Comparison of ENCODE assay signal across 9 cellular contexts in the genomic region with DNA sequence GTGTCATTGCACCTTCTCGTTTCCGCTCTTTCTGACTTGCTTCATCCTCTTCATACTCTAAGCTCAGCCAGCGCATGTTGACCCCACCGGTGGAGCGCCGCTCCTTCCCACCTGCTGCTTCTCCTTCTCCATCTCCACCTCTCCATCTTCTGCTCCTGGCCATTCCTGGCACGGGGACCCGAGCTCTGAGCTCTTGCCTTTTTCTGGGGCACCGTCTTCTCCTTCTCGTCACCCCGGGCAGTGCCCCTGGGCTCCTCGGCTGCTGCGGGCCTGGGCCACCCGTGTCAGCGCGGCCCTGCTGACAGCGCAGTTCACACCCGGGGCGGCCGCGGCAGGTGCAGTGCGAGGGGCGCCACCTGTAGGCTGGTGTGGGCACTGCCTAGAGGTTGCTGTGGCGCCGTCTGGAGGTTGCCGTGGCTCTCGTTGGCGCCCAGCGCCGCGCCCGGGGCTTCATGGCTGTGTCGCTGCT. TPM values are rescaled to one million over a fixed set of nuclear protein-coding genes. Genes with fewer than 3 reads are reported as not detected.
DNase-seq lines count a peak whose midpoint lies in the region; ATAC-seq and TF ChIP-seq lines count a peak whose summit lies in the region.
"Not testable (repeated sequence)": the region's sequence is repeated elsewhere in the genome, so short reads cannot be mapped to it uniquely, and the experiment has no call there.
"Had no signal": no experiment of that assay in that cellular context is flagged by ENCODE, and none has a peak within 500 bp of the region (broad histone marks: within the 10 kb centered on the region; RNA-seq: fewer than 3 reads in every experiment).

No MANE protein-coding gene starts in this region.

- ATAC-seq in GM21360 (IDR thresholded peaks at IDR 0.05; ENCODE audit: unreplicated experiment) (peak; percentile 93), HG02981 (IDR thresholded peaks at IDR 0.05; ENCODE audit: unreplicated experiment) (peak; percentile 91), Panc1 (peak; percentile 99)
- ATAC-seq in naive thymus-derived CD4-positive, alpha-beta T cell, result peak; percentile 100

- H3K36me3 Mint-ChIP-seq in CD8-positive, alpha-beta memory T cell; naive thymus-derived CD4-positive, alpha-beta T cell: not testable (repeated sequence)

- CTCF ChIA-PET in CD8-positive, alpha-beta memory T cell (lab: Charles Lee); Panc1 (lab: Charles Lee); naive thymus-derived CD4-positive, alpha-beta T cell (lab: Charles Lee): not testable (repeated sequence)

- not testable (repeated sequence) for H3K27me3 Mint-ChIP-seq in CD8-positive, alpha-beta memory T cell; naive thymus-derived CD4-positive, alpha-beta T cell

- not testable (repeated sequence) for H3K9me3 Mint-ChIP-seq in CD8-positive, alpha-beta memory T cell; naive thymus-derived CD4-positive, alpha-beta T cell

- in situ Hi-C loops in Panc1 (cut with HindIII; ENCODE audit: low pct_unique_long_range_greater_than_20kb, low sequenced_read_pairs), result not testable (repeated sequence)

- not testable (repeated sequence) for H3K27ac ChIP-seq in CD8-positive, alpha-beta memory T cell (ENCODE audit: low read depth, low read length); Panc1 (ENCODE audit: low read length); effector memory CD4-positive, alpha-beta T cell (ENCODE audit: insufficient read depth, low read length, poor library complexity, severe bottlenecking)
- peak overlapping the region; percentile 41 for H3K27ac ChIP-seq in naive thymus-derived CD4-positive, alpha-beta T cell (ENCODE audit: low read depth, low read length)

- H3K4me3 ChIP-seq in CD8-positive, alpha-beta memory T cell (ENCODE audit: low read length); Panc1 (ENCODE audit: low read depth in 2 of 2, low read length in 2 of 2); effector memory CD4-positive, alpha-beta T cell (ENCODE audit: insufficient read depth, low read depth, low read length, poor library complexity, severe bottlenecking); naive thymus-derived CD4-positive, alpha-beta T cell (ENCODE audit: low read length): not testable (repeated sequence)

- peak overlapping the region in 4 of 8 donors; percentile 12 to 84 (median 46) for H3K27ac Mint-ChIP-seq in CD8-positive, alpha-beta memory T cell
- peak overlapping the region in 1 of 9 donors; percentile 71 for H3K27ac Mint-ChIP-seq in naive thymus-derived CD4-positive, alpha-beta T cell

- peak; percentile 11 to 71 (median 54) for DNase-seq in CD8-positive, alpha-beta memory T cell
- not testable (repeated sequence) for DNase-seq in Panc1 (ENCODE audit: low read depth, low spot score)
- peak; percentile 45 for DNase-seq in activated T-cell treated with anti-CD3 and anti-CD28 coated beads for 48 hours (ENCODE audit: low read depth)
- DNase-seq in effector memory CD4-positive, alpha-beta T cell, result peak; percentile 11 to 26 (median 12)
- peak; percentile 23 to 70 (median 60) for DNase-seq in naive thymus-derived CD4-positive, alpha-beta T cell
- DNase-seq in stimulated activated CD8-positive, alpha-beta memory T cell treated with anti-CD3 and anti-CD28 coated beads, Interleukin-12 subunit alpha, Interleukin-12 subunit beta, amount 100 ng/mL, for 4 hours (ENCODE audit: low read depth), result peak; percentile 14

- not testable (repeated sequence) for H3K36me3 ChIP-seq in CD8-positive, alpha-beta memory T cell (ENCODE audit: insufficient read depth, low read length); Panc1 (ENCODE audit: control insufficient read depth, insufficient read depth, low read length); effector memory CD4-positive, alpha-beta T cell (ENCODE audit: control insufficient read depth, insufficient read depth, low read length); naive thymus-derived CD4-positive, alpha-beta T cell (ENCODE audit: control insufficient read depth in 2 of 3, insufficient read depth in 3 of 3, low read length in 3 of 3)

- BruUV-seq in Panc1 (replicated peaks; lab: Mats Ljungman, UMichigan), result not testable (repeated sequence)

- H3K4me3 Mint-ChIP-seq in CD8-positive, alpha-beta memory T cell, result peak overlapping the region in 2 of 7 donors; percentile 34
- peak overlapping the region in 4 of 10 donors; percentile 38 to 80 (median 58) for H3K4me3 Mint-ChIP-seq in naive thymus-derived CD4-positive, alpha-beta T cell

- intact Hi-C loops in Panc1 (cut with micrococcal nuclease; ENCODE audit: unreplicated experiment); naive thymus-derived CD4-positive, alpha-beta T cell (cut with micrococcal nuclease): not testable (repeated sequence)

- TF ChIP-seq CTCF in Panc1 (IDR thresholded peaks at IDR 0.05), result not testable (repeated sequence)

- not testable (repeated sequence) for H3K27me3 ChIP-seq in CD8-positive, alpha-beta memory T cell (ENCODE audit: insufficient read depth, low read length, poor library complexity, severe bottlenecking); Panc1 (ENCODE audit: control insufficient read depth, insufficient read depth, low read length); effector memory CD4-positive, alpha-beta T cell (replicated peaks; ENCODE audit: control insufficient read depth, insufficient read depth, low read length, poor library complexity, severe bottlenecking); naive thymus-derived CD4-positive, alpha-beta T cell (ENCODE audit: control insufficient read depth in 2 of 2, insufficient read depth in 2 of 2, low read length in 2 of 2)

- not testable (repeated sequence) for H3K9me3 ChIP-seq in CD8-positive, alpha-beta memory T cell (ENCODE audit: low read length); Panc1 (ENCODE audit: control insufficient read depth, insufficient read depth, low read depth, low read length); effector memory CD4-positive, alpha-beta T cell (ENCODE audit: control insufficient read depth, low read length); naive thymus-derived CD4-positive, alpha-beta T cell (ENCODE audit: control insufficient read depth in 2 of 3, low read length in 3 of 3)

- H3K4me1 ChIP-seq in CD8-positive, alpha-beta memory T cell (ENCODE audit: insufficient read depth, low read length); Panc1 (ENCODE audit: control insufficient read depth, insufficient read depth, low read length); effector memory CD4-positive, alpha-beta T cell (ENCODE audit: control insufficient read depth, insufficient read depth, low read length, poor library complexity, severe bottlenecking); naive thymus-derived CD4-positive, alpha-beta T cell (ENCODE audit: control insufficient read depth in 2 of 2, insufficient read depth in 2 of 2, low read length in 2 of 2): not testable (repeated sequence)

- POLR2A ChIA-PET in CD8-positive, alpha-beta memory T cell (lab: Charles Lee); Panc1 (lab: Charles Lee); naive thymus-derived CD4-positive, alpha-beta T cell (lab: Charles Lee): not testable (repeated sequence)

- H3K4me1 Mint-ChIP-seq in CD8-positive, alpha-beta memory T cell; naive thymus-derived CD4-positive, alpha-beta T cell: not testable (repeated sequence)

RNA-seq across cellular contexts. Expression of a gene that starts 1.6 kb away (rescaled TPM):
- 1 to 10 TPM; 1.2 to 2.8 TPM for total RNA-seq in CD8-positive, alpha-beta memory T cell
- not detected for polyA plus RNA-seq in CD8-positive, alpha-beta memory T cell
- total RNA-seq in Panc1 (2021; ENCODE audit: unreplicated experiment), result 0.90 TPM
- polyA plus RNA-seq in Panc1 (2012; ENCODE audit: insufficient read length), result 0.55 TPM
- 1 to 10 TPM; 2.9 to 5.2 (median 4.8) TPM for total RNA-seq in naive thymus-derived CD4-positive, alpha-beta T cell
- under 1 TPM; 0.18 to 0.30 TPM for polyA plus RNA-seq in naive thymus-derived CD4-positive, alpha-beta T cell
- total RNA-seq: vagina had no signal

RNA-seq across cellular contexts. Expression of a gene that starts 38.8 kb away (rescaled TPM):
- total RNA-seq in CD8-positive, alpha-beta memory T cell, result 100 to 1,000 TPM; 701 to 733 TPM
- polyA plus RNA-seq in CD8-positive, alpha-beta memory T cell, result 300 TPM
- 526 TPM for total RNA-seq in Panc1 (2021; ENCODE audit: unreplicated experiment)
- 457 TPM for polyA plus RNA-seq in Panc1 (2012; ENCODE audit: insufficient read length)
- total RNA-seq in naive thymus-derived CD4-positive, alpha-beta T cell, result 100 to 1,000 TPM; 269 to 736 (median 377) TPM
- polyA plus RNA-seq in naive thymus-derived CD4-positive, alpha-beta T cell, result 100 to 1,000 TPM; 158 to 380 TPM
